ENCODE assay signal across 9 cellular contexts in genomic region chr7:17144313-17144712, GRCh38.
DNase-seq lines count a peak whose midpoint lies in the region; ATAC-seq, FAIRE-seq and TF ChIP-seq lines count a peak whose summit lies in the region.
"Had no signal": no experiment of that assay in that cellular context is flagged by ENCODE, and none has a peak within 500 bp of the region (broad histone marks: within the 10 kb centered on the region; RNA-seq: fewer than 3 reads in every experiment).

No MANE protein-coding gene starts in this region.

- no peaks in the 10 kb centered on the region for H3F3A ChIP-seq in MM.1S (ENCODE audit: insufficient read depth, low read length)

- intact Hi-C loops in upper lobe of right lung (cut with DNase I), result no loop called here

- in situ Hi-C loops in HAP-1 (cut with MboI; ENCODE audit: low sequenced_read_pairs), result no loop called here

- TF ChIP-seq CTCF in keratinocyte (optimal IDR thresholded peaks at IDR 0.05 in 1 of 3, IDR thresholded peaks at IDR 0.05 in 1 of 3, conservative IDR thresholded peaks at IDR 0.05 in 1 of 3; ENCODE audit: extremely low read depth in 1 of 3, insufficient read depth in 2 of 3, low read length in 3 of 3) (no peak), upper lobe of right lung (IDR thresholded peaks at IDR 0.05) (no peak), MM.1S (IDR thresholded peaks at IDR 0.05; ENCODE audit: low read length) (no peak)

- no peaks in the 10 kb centered on the region for H3K27me3 ChIP-seq in keratinocyte (ENCODE audit: control insufficient read depth, extremely low read depth, insufficient read depth, low read length)
- H3K27me3 ChIP-seq in upper lobe of right lung, result no peaks in the 10 kb centered on the region
- no peaks in the 10 kb centered on the region for H3K27me3 ChIP-seq in MM.1S (replicated peaks; ENCODE audit: insufficient read depth, low read length)
- H3K27me3 ChIP-seq in HAP-1 (ENCODE audit: low read depth), result no peaks in the 10 kb centered on the region

- H3K4me3 Mint-ChIP-seq in activated CD8-positive, alpha-beta memory T cell treated with anti-CD3 and anti-CD28 coated beads, Interleukin-2, amount 10 ng/mL, durations not matched to agents 7 days and 5 days, result peak overlapping the region; percentile 29

- H3K36me3 ChIP-seq in keratinocyte (ENCODE audit: control insufficient read depth in 2 of 2, extremely low read depth in 1 of 2, insufficient read depth in 2 of 2, low read length in 2 of 2) (no peaks in the 10 kb centered on the region), upper lobe of right lung (no peaks in the 10 kb centered on the region), MM.1S (replicated peaks; ENCODE audit: insufficient read depth, low read length) (no peaks in the 10 kb centered on the region), HAP-1 (replicated peaks) (no peaks in the 10 kb centered on the region)

- H3K9me3 ChIP-seq in keratinocyte (ENCODE audit: control insufficient read depth, low read depth, low read length) (no peaks in the 10 kb centered on the region), upper lobe of right lung (no peaks in the 10 kb centered on the region), MM.1S (replicated peaks; ENCODE audit: insufficient read depth, low read length) (no peaks in the 10 kb centered on the region), HAP-1 (no peaks in the 10 kb centered on the region)

- CTCF ChIA-PET in activated CD8-positive, alpha-beta memory T cell treated with anti-CD3 and anti-CD28 coated beads, Interleukin-2, amount 10 ng/mL, durations not matched to agents 7 days and 5 days (lab: Charles Lee), result interaction anchor here (0.9 kb wide), 1 partner anchor 161 kb away, joined by 3 read pairs; no protein-coding TSS in a partner anchor

- H2AFZ ChIP-seq in keratinocyte (ENCODE audit: control insufficient read depth, low read length) (no peak overlapping the region), MM.1S (ENCODE audit: low read length) (no peak overlapping the region)

- H3K4me3 ChIP-seq in keratinocyte (ENCODE audit: control insufficient read depth in 2 of 3, extremely low read depth in 1 of 3, insufficient read depth in 2 of 3, low read depth in 1 of 3, low read length in 3 of 3) (no peak overlapping the region), upper lobe of right lung (no peak overlapping the region), MM.1S (ENCODE audit: low read length) (no peak overlapping the region), HAP-1 (no peak overlapping the region)

- H3K79me2 ChIP-seq in keratinocyte (ENCODE audit: control insufficient read depth, insufficient read depth, low read length) (no peaks in the 10 kb centered on the region), MM.1S (ENCODE audit: low read length) (no peaks in the 10 kb centered on the region)

- peak overlapping the region; percentile 66 for H3K27ac Mint-ChIP-seq in activated CD8-positive, alpha-beta memory T cell treated with anti-CD3 and anti-CD28 coated beads, Interleukin-2, amount 10 ng/mL, durations not matched to agents 7 days and 5 days

- no peaks in the 10 kb centered on the region for H3K9me1 ChIP-seq in keratinocyte (ENCODE audit: control insufficient read depth, extremely low read depth, insufficient read depth, low read length)

- no peaks in the 10 kb centered on the region for H4K20me1 ChIP-seq in keratinocyte (ENCODE audit: control insufficient read depth, extremely low read depth, insufficient read depth, low read length)
- H4K20me1 ChIP-seq in MM.1S (ENCODE audit: insufficient read depth, low read length), result no peaks in the 10 kb centered on the region

- H3K9ac ChIP-seq in keratinocyte (ENCODE audit: control insufficient read depth, extremely low read depth, insufficient read depth, low read length), result no peak overlapping the region
- H3K9ac ChIP-seq in MM.1S (ENCODE audit: low read length), result no peak overlapping the region

- H3K9me3 Mint-ChIP-seq in activated CD8-positive, alpha-beta memory T cell treated with anti-CD3 and anti-CD28 coated beads, Interleukin-2, amount 10 ng/mL, durations not matched to agents 7 days and 5 days (ENCODE audit: low read depth), result no peaks in the 10 kb centered on the region

- ATAC-seq in activated CD8-positive, alpha-beta memory T cell treated with anti-CD3 and anti-CD28 coated beads, Interleukin-2, amount 10 ng/mL, durations not matched to agents 7 days and 5 days, result peak; percentile 88
- ATAC-seq in upper lobe of right lung (peak; percentile 43), GM21737 (IDR thresholded peaks at IDR 0.05; ENCODE audit: unreplicated experiment) (no peak)

- dilution Hi-C loops in keratinocyte (cut with MboI; ENCODE audit: extremely low pct_ligation_motif_present, low sequenced_read_pairs), result no loop called here

- DNase-seq in activated gamma-delta T cell treated with Interleukin-2 at 50 U/mL for 16 hours (peak; percentile 45), activated gamma-delta T cell (lab: John Stamatoyannopoulos, UW) (no peak), keratinocyte (ENCODE audit: low read depth, low spot score) (no peak), upper lobe of right lung (no peak), MM.1S (no peak), HAP-1 (ENCODE audit: low spot score in 2 of 2) (no peak)
- DNase-seq in activated CD8-positive, alpha-beta memory T cell treated with anti-CD3 and anti-CD28 coated beads, Interleukin-2, amount 10 ng/mL, durations not matched to agents 7 days and 5 days, result peak; percentile 84
- DNase-seq: midbrain had no signal

- H3K36me3 Mint-ChIP-seq in activated CD8-positive, alpha-beta memory T cell treated with anti-CD3 and anti-CD28 coated beads, Interleukin-2, amount 10 ng/mL, durations not matched to agents 7 days and 5 days, result peaks cover 2% of the 10 kb centered on the region

- H3K27me3 Mint-ChIP-seq in activated CD8-positive, alpha-beta memory T cell treated with anti-CD3 and anti-CD28 coated beads, Interleukin-2, amount 10 ng/mL, durations not matched to agents 7 days and 5 days, result peaks cover 2% of the 10 kb centered on the region

- peak; percentile 95 for FAIRE-seq in keratinocyte (lab: Jason Lieb, UNC)

- H3K4me1 Mint-ChIP-seq in activated CD8-positive, alpha-beta memory T cell treated with anti-CD3 and anti-CD28 coated beads, Interleukin-2, amount 10 ng/mL, durations not matched to agents 7 days and 5 days, result peaks cover 41% of the 10 kb centered on the region

- H3K27ac ChIP-seq in keratinocyte (ENCODE audit: control insufficient read depth, insufficient read depth, low read length) (no peak overlapping the region), upper lobe of right lung (no peak overlapping the region), MM.1S (ENCODE audit: low read length) (no peak overlapping the region)

- H3K4me1 ChIP-seq in keratinocyte (ENCODE audit: control insufficient read depth, extremely low read depth, insufficient read depth, low read length) (peaks cover 31% of the 10 kb centered on the region), upper lobe of right lung (peaks cover 16% of the 10 kb centered on the region), MM.1S (ENCODE audit: low read length) (peaks cover 6% of the 10 kb centered on the region; the same call in 1 of the 2 replicates), HAP-1 (no peaks in the 10 kb centered on the region)

- H3K9me2 ChIP-seq in MM.1S (replicated peaks; ENCODE audit: insufficient read depth, low read length), result no peaks in the 10 kb centered on the region

- H3K4me2 ChIP-seq in keratinocyte (ENCODE audit: control insufficient read depth, extremely low read depth, insufficient read depth, low read depth, low read length) (no peak overlapping the region), MM.1S (ENCODE audit: low read depth, low read length) (no peak overlapping the region)

Comparison
In these comparisons a context has a peak if more than half of its experiments do, and no peak if none do; other contexts are left out.
1. DNase-seq: peak in activated gamma-delta T cell treated with Interleukin-2 at 50 U/mL for 16 hours (single experiment) and activated CD8-positive, alpha-beta memory T cell treated with anti-CD3 and anti-CD28 coated beads, Interleukin-2, amount 10 ng/mL, durations not matched to agents 7 days and 5 days (single experiment); none in activated gamma-delta T cell (single experiment), keratinocyte (single experiment), upper lobe of right lung (single experiment), MM.1S (single experiment) and HAP-1 (0 of 2).